ENCODE assay signal across 8 cellular contexts in the genomic region with DNA sequence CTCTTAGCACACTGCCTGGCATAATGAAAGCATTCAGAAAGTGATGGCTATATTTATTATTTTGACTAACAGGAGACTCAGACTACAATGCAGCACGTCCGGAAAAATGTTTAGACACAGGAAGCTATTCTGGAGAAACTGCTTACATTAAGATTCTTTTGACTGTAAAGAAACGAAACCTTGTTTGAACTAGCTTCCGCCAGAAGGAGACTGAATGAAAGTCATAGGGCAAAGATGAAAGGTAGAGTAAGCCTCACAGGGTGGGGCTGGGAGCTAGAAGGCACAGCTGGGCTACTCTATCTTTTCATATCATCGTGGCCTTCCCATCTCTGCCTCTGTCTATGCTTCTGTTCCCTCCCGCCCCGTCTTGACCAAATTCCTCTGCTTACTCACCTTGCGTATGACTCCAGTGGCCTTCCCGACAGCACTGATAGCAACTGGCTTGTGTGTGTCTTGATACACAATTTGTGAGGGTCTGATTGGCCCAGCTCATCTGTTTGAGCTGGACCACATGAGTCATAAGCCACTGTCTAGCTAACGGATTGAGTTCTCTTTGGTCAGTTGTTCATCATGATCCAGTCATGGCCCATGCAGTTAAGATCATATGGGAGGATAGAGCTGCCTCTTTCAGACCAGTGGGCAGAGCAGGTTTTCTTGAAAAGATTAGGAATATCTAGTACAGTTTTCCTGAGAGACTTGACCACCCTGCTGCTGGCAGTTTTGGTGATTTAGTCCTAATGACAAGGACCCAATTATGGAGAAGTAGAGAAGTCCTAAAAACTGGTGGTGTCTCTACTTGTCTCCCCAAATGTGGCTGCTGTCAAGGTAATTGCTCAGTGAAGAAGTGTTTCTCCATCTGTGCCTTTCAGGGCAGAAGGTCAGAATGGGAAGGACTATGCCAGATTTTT.
A peak's percentile ranks its signal among the peaks of the same experiment; 100 is the strongest.
DNase-seq lines count a peak whose midpoint lies in the region; ATAC-seq lines count a peak whose summit lies in the region.

No MANE protein-coding gene starts in this region.

- peaks cover 32% of the 10 kb centered on the region for H3K4me1 Mint-ChIP-seq in stimulated activated naive CD8-positive, alpha-beta T cell treated with anti-CD3 and anti-CD28 coated beads, Interleukin-15, Interleukin-2, amounts not matched to agents 100 ng/mL and 50 ng/mL, for 24 hours (ENCODE audit: low read depth)

- peak overlapping the region; percentile 89 for H3K27ac Mint-ChIP-seq in stimulated activated naive CD8-positive, alpha-beta T cell treated with anti-CD3 and anti-CD28 coated beads, Interleukin-15, Interleukin-2, amounts not matched to agents 100 ng/mL and 50 ng/mL, for 24 hours

- DNase-seq in AG08395 (ENCODE audit: low spot score) (peak; percentile 88), LoVo (ENCODE audit: low spot score) (peak; percentile 23), kidney glomerular epithelial cell (lab: John Stamatoyannopoulos, UW) (peak; percentile 70)
- peak; percentile 31 for DNase-seq in activated naive CD4-positive, alpha-beta T cell treated with Interleukin-2 at 50 U/mL for 16 hours
- no peak for DNase-seq in effector CD8-positive, alpha-beta T cell (lab: John Stamatoyannopoulos, UW)

- H3K9me3 Mint-ChIP-seq in stimulated activated naive CD8-positive, alpha-beta T cell treated with anti-CD3 and anti-CD28 coated beads, Interleukin-15, Interleukin-2, amounts not matched to agents 100 ng/mL and 50 ng/mL, for 24 hours, result peaks cover 3% of the 10 kb centered on the region

- ATAC-seq in GM18519 (IDR thresholded peaks at IDR 0.05; ENCODE audit: low FRiP score, unreplicated experiment) (no peak), HG02852 (IDR thresholded peaks at IDR 0.05; ENCODE audit: unreplicated experiment) (no peak)

- peak overlapping the region; percentile 75 for H3K4me3 Mint-ChIP-seq in stimulated activated naive CD8-positive, alpha-beta T cell treated with anti-CD3 and anti-CD28 coated beads, Interleukin-15, Interleukin-2, amounts not matched to agents 100 ng/mL and 50 ng/mL, for 24 hours

- H3K36me3 Mint-ChIP-seq in stimulated activated naive CD8-positive, alpha-beta T cell treated with anti-CD3 and anti-CD28 coated beads, Interleukin-15, Interleukin-2, amounts not matched to agents 100 ng/mL and 50 ng/mL, for 24 hours (ENCODE audit: low read depth), result no peaks in the 10 kb centered on the region

- no peaks in the 10 kb centered on the region for H3K27me3 Mint-ChIP-seq in stimulated activated naive CD8-positive, alpha-beta T cell treated with anti-CD3 and anti-CD28 coated beads, Interleukin-15, Interleukin-2, amounts not matched to agents 100 ng/mL and 50 ng/mL, for 24 hours
